Comparison of ENCODE assay signal across 18 cellular contexts in genomic region chr13:88217372-88217771, GRCh38.
"Had no signal": no experiment of that assay in that cellular context is flagged by ENCODE, and none has a peak within 500 bp of the region (broad histone marks: within the 10 kb centered on the region; RNA-seq: fewer than 3 reads in every experiment).

No MANE protein-coding gene starts in this region.

- H3K79me2 ChIP-seq: parathyroid adenoma had no signal

- H3K27me3 ChIP-seq: breast epithelium, heart left ventricle had no signal

- H3K4me3 Mint-ChIP-seq: activated CD4-positive, alpha-beta T cell treated with anti-CD3 and anti-CD28 coated beads, Interleukin-2, amount 10 ng/mL, durations not matched to agents 24 days and 14 days; activated naive CD8-positive, alpha-beta T cell; activated T-cell treated with anti-CD3 and anti-CD28 coated beads, Interleukin-2, amount 50 U/mL, for 72 hours; immature natural killer cell; naive thymus-derived CD8-positive, alpha-beta T cell; stimulated activated effector memory CD8-positive, alpha-beta T cell treated with anti-CD3 and anti-CD28 coated beads, Interleukin-12 subunit alpha, Interleukin-12 subunit beta, amount 100 ng/mL, for 72 hours had no signal

- H3K36me3 ChIP-seq: breast epithelium, heart left ventricle had no signal

- H3K9me3 Mint-ChIP-seq: immature natural killer cell had no signal

- H3K4me3 ChIP-seq: breast epithelium, heart left ventricle had no signal

- H3K27ac Mint-ChIP-seq: activated CD4-positive, alpha-beta T cell treated with anti-CD3 and anti-CD28 coated beads, Interleukin-2, amount 10 ng/mL, durations not matched to agents 24 days and 14 days; activated naive CD8-positive, alpha-beta T cell; activated T-cell treated with anti-CD3 and anti-CD28 coated beads, Interleukin-2, amount 50 U/mL, for 72 hours; immature natural killer cell; naive thymus-derived CD8-positive, alpha-beta T cell; stimulated activated effector memory CD8-positive, alpha-beta T cell treated with anti-CD3 and anti-CD28 coated beads, Interleukin-12 subunit alpha, Interleukin-12 subunit beta, amount 100 ng/mL, for 72 hours had no signal

- H3K4me1 ChIP-seq: breast epithelium, heart left ventricle, parathyroid adenoma had no signal

- H3K27ac ChIP-seq: breast epithelium, heart left ventricle, parathyroid adenoma had no signal

- ATAC-seq: activated T-cell treated with anti-CD3 and anti-CD28 coated beads, Interleukin-2, amount 50 U/mL, for 72 hours; heart left ventricle; left lobe of liver; naive thymus-derived CD8-positive, alpha-beta T cell; stimulated activated effector memory CD8-positive, alpha-beta T cell treated with anti-CD3 and anti-CD28 coated beads, Interleukin-12 subunit alpha, Interleukin-12 subunit beta, amount 100 ng/mL, for 72 hours had no signal

- DNase-seq: activated CD4-positive, alpha-beta T cell treated with anti-CD3 and anti-CD28 coated beads, Interleukin-2, amount 10 ng/mL, durations not matched to agents 24 days and 14 days; activated CD4-positive, CD25-positive, alpha-beta regulatory T cell; activated CD8-positive, alpha-beta memory T cell treated with anti-CD3 and anti-CD28 coated beads, Interleukin-2, amount 50 U/mL, for 48 hours; activated gamma-delta T cell; activated T-cell treated with anti-CD3 and anti-CD28 coated beads, Interleukin-2, amount 50 U/mL, for 72 hours; anterior cingulate cortex; cerebellar nuclear complex; effector CD8-positive, alpha-beta T cell; heart left ventricle; immature natural killer cell; mammary epithelial cell; naive thymus-derived CD8-positive, alpha-beta T cell; T-helper 2 cell had no signal

- H3K9ac ChIP-seq: parathyroid adenoma had no signal

- H2AFZ ChIP-seq: parathyroid adenoma had no signal

- H3K36me3 Mint-ChIP-seq: activated naive CD8-positive, alpha-beta T cell; naive thymus-derived CD8-positive, alpha-beta T cell; stimulated activated effector memory CD8-positive, alpha-beta T cell treated with anti-CD3 and anti-CD28 coated beads, Interleukin-12 subunit alpha, Interleukin-12 subunit beta, amount 100 ng/mL, for 72 hours had no signal

- H3K4me1 Mint-ChIP-seq: activated CD4-positive, alpha-beta T cell treated with anti-CD3 and anti-CD28 coated beads, Interleukin-2, amount 10 ng/mL, durations not matched to agents 24 days and 14 days; immature natural killer cell; naive thymus-derived CD8-positive, alpha-beta T cell; stimulated activated effector memory CD8-positive, alpha-beta T cell treated with anti-CD3 and anti-CD28 coated beads, Interleukin-12 subunit alpha, Interleukin-12 subunit beta, amount 100 ng/mL, for 72 hours had no signal

- H3K27me3 Mint-ChIP-seq: activated CD4-positive, alpha-beta T cell treated with anti-CD3 and anti-CD28 coated beads, Interleukin-2, amount 10 ng/mL, durations not matched to agents 24 days and 14 days; activated naive CD8-positive, alpha-beta T cell; naive thymus-derived CD8-positive, alpha-beta T cell had no signal

- H3K9me3 ChIP-seq: breast epithelium had no signal
